Comparison of ENCODE assay signal across 10 cellular contexts in genomic region chr18:75249672-75250470, GRCh38. TPM values are rescaled to one million over a fixed set of nuclear protein-coding genes. Genes with fewer than 3 reads are reported as not detected.
DNase-seq lines count a peak whose midpoint lies in the region; ATAC-seq and TF ChIP-seq lines count a peak whose summit lies in the region.
"Had no signal": no experiment of that assay in that cellular context is flagged by ENCODE, and none has a peak within 500 bp of the region (broad histone marks: within the 10 kb centered on the region; RNA-seq: fewer than 3 reads in every experiment).

No MANE protein-coding gene starts in this region.

- H3K9ac ChIP-seq in liver (ENCODE audit: low read depth in 1 of 2, low read length in 2 of 2), result no peak overlapping the region

- peak overlapping the region; percentile 84 for H3K27ac Mint-ChIP-seq in activated naive CD4-positive, alpha-beta T cell treated with anti-CD3 and anti-CD28 coated beads, Interleukin-2, amount 10 ng/mL, durations not matched to agents 7 days and 5 days
- no peak overlapping the region for H3K27ac Mint-ChIP-seq in activated B cell treated with CpG ODN at 0.5 μM for 24 hours
- H3K27ac Mint-ChIP-seq: GM23338 had no signal

- POLR2A ChIA-PET in activated B cell treated with CpG ODN at 0.5 μM for 24 hours (lab: Charles Lee), result no interaction called here

- no peak for TF ChIP-seq RAD21 in liver (IDR thresholded peaks at IDR 0.05)

- peak; percentile 54 for DNase-seq in activated naive CD4-positive, alpha-beta T cell treated with anti-CD3 and anti-CD28 coated beads, Interleukin-2, amount 10 ng/mL, durations not matched to agents 7 days and 5 days
- DNase-seq in activated naive CD4-positive, alpha-beta T cell treated with Interleukin-2 at 50 U/mL for 16 hours, result no peak
- DNase-seq in activated B cell treated with CpG ODN at 0.5 μM for 24 hours (no peak), upper lobe of right lung (no peak), NOMO-1 (lab: John Stamatoyannopoulos, UW; ENCODE audit: unreplicated experiment in 2 of 2) (no peak), NCI-H2081 treated with DMSO at 0.1 percent for 48 hours (lab: John Stamatoyannopoulos, UW) (no peak), NCI-H1436 (lab: John Stamatoyannopoulos, UW) (no peak)
- DNase-seq: body of pancreas had no signal

- H3K27me3 Mint-ChIP-seq in activated naive CD4-positive, alpha-beta T cell treated with anti-CD3 and anti-CD28 coated beads, Interleukin-2, amount 10 ng/mL, durations not matched to agents 7 days and 5 days, result no peaks in the 10 kb centered on the region
- H3K27me3 Mint-ChIP-seq in activated B cell treated with CpG ODN at 0.5 μM for 24 hours, result no peaks in the 10 kb centered on the region

- H3K9me3 ChIP-seq in liver (ENCODE audit: control insufficient read depth in 4 of 4, low read length in 3 of 4), result no peaks in the 10 kb centered on the region
- no peaks in the 10 kb centered on the region for H3K9me3 ChIP-seq in upper lobe of right lung
- H3K9me3 ChIP-seq: body of pancreas had no signal

- WGBS in liver, result 88% methylated on average over 18 of the region's 18 CpGs

- peaks cover 7 to 66% (median 41%) of the 10 kb centered on the region in 4 donors for H3K4me1 ChIP-seq in liver (ENCODE audit: control insufficient read depth in 4 of 4, insufficient read depth in 4 of 4, low read length in 3 of 4)
- peaks cover 33% of the 10 kb centered on the region for H3K4me1 ChIP-seq in upper lobe of right lung

- H3K27me3 ChIP-seq in liver (ENCODE audit: control insufficient read depth in 4 of 4, insufficient read depth in 4 of 4, low read length in 3 of 4), result no peaks in the 10 kb centered on the region
- H3K27me3 ChIP-seq in upper lobe of right lung, result no peaks in the 10 kb centered on the region
- H3K27me3 ChIP-seq: body of pancreas had no signal

- peaks cover 51% of the 10 kb centered on the region for H3K4me1 Mint-ChIP-seq in activated naive CD4-positive, alpha-beta T cell treated with anti-CD3 and anti-CD28 coated beads, Interleukin-2, amount 10 ng/mL, durations not matched to agents 7 days and 5 days
- H3K4me1 Mint-ChIP-seq in activated B cell treated with CpG ODN at 0.5 μM for 24 hours, result peaks cover 29% of the 10 kb centered on the region
- H3K4me1 Mint-ChIP-seq: GM23338 had no signal

- H3K9me3 Mint-ChIP-seq in activated naive CD4-positive, alpha-beta T cell treated with anti-CD3 and anti-CD28 coated beads, Interleukin-2, amount 10 ng/mL, durations not matched to agents 7 days and 5 days, result peaks cover 4% of the 10 kb centered on the region
- H3K9me3 Mint-ChIP-seq in activated B cell treated with CpG ODN at 0.5 μM for 24 hours, result no peaks in the 10 kb centered on the region
- H3K9me3 Mint-ChIP-seq: GM23338 had no signal

- H3K4me3 ChIP-seq in liver (ENCODE audit: low read depth in 1 of 3, low read length in 3 of 3) (no peak overlapping the region), upper lobe of right lung (no peak overlapping the region)
- H3K4me3 ChIP-seq: body of pancreas, GM23338 had no signal

- H3K4me3 Mint-ChIP-seq in activated naive CD4-positive, alpha-beta T cell treated with anti-CD3 and anti-CD28 coated beads, Interleukin-2, amount 10 ng/mL, durations not matched to agents 7 days and 5 days, result no peak overlapping the region
- no peak overlapping the region for H3K4me3 Mint-ChIP-seq in activated B cell treated with CpG ODN at 0.5 μM for 24 hours
- H3K4me3 Mint-ChIP-seq: GM23338 had no signal

- H3K36me3 Mint-ChIP-seq in activated naive CD4-positive, alpha-beta T cell treated with anti-CD3 and anti-CD28 coated beads, Interleukin-2, amount 10 ng/mL, durations not matched to agents 7 days and 5 days, result peaks cover 3% of the 10 kb centered on the region
- no peaks in the 10 kb centered on the region for H3K36me3 Mint-ChIP-seq in activated B cell treated with CpG ODN at 0.5 μM for 24 hours (ENCODE audit: low read depth)

- TF ChIP-seq CTCF in activated B cell treated with CpG ODN at 0.5 μM for 24 hours (IDR thresholded peaks at IDR 0.05), result no peak
- no peak for TF ChIP-seq CTCF in liver (IDR thresholded peaks at IDR 0.05; ENCODE audit: low read depth, low read length, missing input control)
- TF ChIP-seq CTCF in upper lobe of right lung (IDR thresholded peaks at IDR 0.05), result no peak

- H3K27ac ChIP-seq in liver (ENCODE audit: low read depth in 1 of 2, low read length in 2 of 2), result peak overlapping the region; percentile 46 to 47
- H3K27ac ChIP-seq in upper lobe of right lung, result no peak overlapping the region

- CTCF ChIA-PET in activated naive CD4-positive, alpha-beta T cell treated with anti-CD3 and anti-CD28 coated beads, Interleukin-2, amount 10 ng/mL, durations not matched to agents 7 days and 5 days (lab: Charles Lee), result no interaction called here
- CTCF ChIA-PET in activated B cell treated with CpG ODN at 0.5 μM for 24 hours (lab: Charles Lee), result no interaction called here

- intact Hi-C loops in activated B cell treated with CpG ODN at 0.5 μM for 24 hours (cut with micrococcal nuclease) (no loop called here), upper lobe of right lung (cut with DNase I) (no loop called here)

- peak; percentile 47 for ATAC-seq in activated B cell treated with CpG ODN at 0.5 μM for 24 hours (ENCODE audit: low read depth)
- ATAC-seq in upper lobe of right lung, result peak; percentile 55
- ATAC-seq: body of pancreas had no signal

- H3K36me3 ChIP-seq in liver (ENCODE audit: control insufficient read depth in 4 of 4, insufficient read depth in 3 of 4, low read depth in 1 of 4, low read length in 3 of 4) (no peaks in the 10 kb centered on the region), upper lobe of right lung (no peaks in the 10 kb centered on the region)

TF ChIP-seq in liver, 16 proteins besides CTCF, POLR2A, EP300 and RAD21:
- TF ChIP-seq SP1 (IDR thresholded peaks at IDR 0.05), result no peak
- no peak for TF ChIP-seq HNF4A (conservative IDR thresholded peaks at IDR 0.05)
- TF ChIP-seq JUND (IDR thresholded peaks at IDR 0.05), result no peak
- no peak for TF ChIP-seq ZBTB33 (IDR thresholded peaks at IDR 0.05)
- TF ChIP-seq GABPA (IDR thresholded peaks at IDR 0.05 in 1 of 2, conservative IDR thresholded peaks at IDR 0.05 in 1 of 2), result no peak
- TF ChIP-seq FOXA1 (IDR thresholded peaks at IDR 0.05), result no peak
- no peak for TF ChIP-seq REST (IDR thresholded peaks at IDR 0.05)
- TF ChIP-seq RXRA (IDR thresholded peaks at IDR 0.05), result no peak
- TF ChIP-seq FOXA2 (IDR thresholded peaks at IDR 0.05), result no peak
- TF ChIP-seq ATF3 (IDR thresholded peaks at IDR 0.05), result no peak
- TF ChIP-seq TAF1 (conservative IDR thresholded peaks at IDR 0.05), result no peak
- no peak for TF ChIP-seq HNF4G (IDR thresholded peaks at IDR 0.05)

RNA-seq across cellular contexts. Expression of gene TSHZ1, which starts 39.3 kb away (rescaled TPM):
- 7.9 and 8.6 TPM in 2 replicates for total RNA-seq in activated B cell treated with CpG ODN at 0.5 μM for 24 hours
- total RNA-seq in liver, result 1 to 10 TPM; 4.2 to 6.6 TPM
- polyA plus RNA-seq in liver, result 1 to 10 TPM; 5.6 TPM
- total RNA-seq in upper lobe of right lung, result 17.3 TPM

RNA-seq across cellular contexts. Expression of gene PTGR3, which starts 40.9 kb away (rescaled TPM):
- total RNA-seq in activated B cell treated with CpG ODN at 0.5 μM for 24 hours (19.0 and 19.3 TPM in 2 replicates), liver (10 to 100 TPM in 1 of 2 donors, 1 to 10 TPM in 1; 6.8 to 14.2 TPM), upper lobe of right lung (27.7 TPM)
- 10 to 100 TPM in 1 of 2 donors, 1 to 10 TPM in 1; 8.5 to 18.7 TPM for polyA plus RNA-seq in liver
